24 cellular contexts compared by ENCODE assay signal in the genomic region with DNA sequence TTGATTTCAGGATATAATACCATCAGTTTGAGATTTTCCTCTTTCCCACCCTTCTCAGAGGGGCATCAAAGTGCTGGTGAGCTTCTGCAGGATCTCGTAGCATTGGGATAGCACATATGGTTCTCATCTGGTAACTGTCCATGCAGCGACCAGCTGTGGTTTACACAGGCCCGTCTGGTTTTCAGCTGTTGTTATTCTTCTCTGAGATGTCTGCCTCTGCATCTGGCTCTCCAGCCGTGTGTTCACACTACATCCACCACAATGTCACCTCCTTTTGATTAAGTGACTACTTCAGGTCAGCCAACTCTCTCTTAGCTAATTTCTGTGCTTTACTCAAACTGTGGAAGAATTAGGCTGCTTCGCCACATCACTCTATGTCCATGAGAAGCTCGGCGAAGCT.
DNase-seq lines count a peak whose midpoint lies in the region; ATAC-seq, FAIRE-seq and TF ChIP-seq lines count a peak whose summit lies in the region.
"Had no signal": no experiment of that assay in that cellular context is flagged by ENCODE, and none has a peak within 500 bp of the region (broad histone marks: within the 10 kb centered on the region; RNA-seq: fewer than 3 reads in every experiment).

No MANE protein-coding gene starts in this region.

- H3K9me3 ChIP-seq in heart left ventricle (no peaks in the 10 kb centered on the region), upper lobe of right lung (no peaks in the 10 kb centered on the region), small intestine (ENCODE audit: control insufficient read depth, low read depth) (no peaks in the 10 kb centered on the region)

- no peak for FAIRE-seq in small intestine (lab: Jason Lieb, UNC)

- H3K4me3 ChIP-seq in heart left ventricle (no peak overlapping the region), upper lobe of right lung (no peak overlapping the region), small intestine (ENCODE audit: low read depth in 1 of 2, low read length in 2 of 2) (no peak overlapping the region)

- no peaks in the 10 kb centered on the region for H3K4me1 ChIP-seq in heart left ventricle
- H3K4me1 ChIP-seq in upper lobe of right lung: no peaks in the 10 kb centered on the region
- no peaks in the 10 kb centered on the region for H3K4me1 ChIP-seq in small intestine (ENCODE audit: control insufficient read depth in 2 of 2, insufficient read depth in 1 of 2, low read depth in 1 of 2, low read length in 1 of 2)
- H3K4me1 ChIP-seq: parathyroid adenoma had no signal

- no peak for TF ChIP-seq CTCF in heart left ventricle (IDR thresholded peaks at IDR 0.05)
- no peak for TF ChIP-seq CTCF in upper lobe of right lung (IDR thresholded peaks at IDR 0.05)

- peak in 2 of 5 donors; percentile 12 to 35 for DNase-seq in heart left ventricle
- no peak for DNase-seq in Right ventricle myocardium superior
- DNase-seq in brain pericyte (ENCODE audit: low read depth, low spot score): peak; percentile 46
- peak; percentile 74 for DNase-seq in left kidney (ENCODE audit: low read depth, low spot score)
- no peak for DNase-seq in upper lobe of right lung
- DNase-seq in cerebellar nuclear complex (lab: John Stamatoyannopoulos, UW): no peak
- no peak for DNase-seq in small intestine
- DNase-seq in NCI-H526 treated with DMSO at 0.1 percent for 48 hours (lab: John Stamatoyannopoulos, UW): no peak
- DNase-seq: activated CD4-positive, alpha-beta T cell treated with anti-CD3 and anti-CD28 coated beads, Interleukin-2, amount 50 U/mL, for 4 hours; activated naive CD8-positive, alpha-beta T cell treated with anti-CD3 and anti-CD28 coated beads, Interleukin-2, amount 10 ng/mL, durations not matched to agents 7 days and 5 days; activated T-cell treated with anti-CD3 and anti-CD28 coated beads, Interleukin-2, amount 50 U/mL, for 24 hours; CD4-positive, alpha-beta T cell; DND-41; hypothalamus; KBM-7; NCI-H1092; NCI-H2171; NCI-H82; stimulated activated naive B cell treated with anti-CD40 and anti-IgM and Interleukin-4, amounts not matched to agents 10 μg/mL and 1 μg/mL and 100 μg/mL, for 72 hours; SW 1271; trophoblast cell had no signal

- H3K27ac ChIP-seq in heart left ventricle (no peak overlapping the region), upper lobe of right lung (no peak overlapping the region), small intestine (ENCODE audit: low read depth in 1 of 2, low read length in 1 of 2) (no peak overlapping the region)
- H3K27ac ChIP-seq: epithelial cell of prostate, parathyroid adenoma had no signal

- WGBS in heart left ventricle, 4 donors: 52 to 61% (median 59%) methylated on average over 7 of the region's 7 CpGs
- 61 to 82% (median 79%) methylated on average over 7 of the region's 7 CpGs for WGBS in small intestine, 3 donors

- intact Hi-C loops in heart left ventricle (cut with DNase I): loop anchor here in 3 of 10 donors (5.0 to 10.0 kb wide), 3 partner anchors 1238 to 1358 kb away; no protein-coding TSS in a partner anchor
- intact Hi-C loops in Right ventricle myocardium superior (cut with DNase I): no loop called here
- intact Hi-C loops in upper lobe of right lung (cut with DNase I): no loop called here

- ATAC-seq in heart left ventricle: peak; percentile 33 to 95 (median 72)
- no peak for ATAC-seq in Right ventricle myocardium superior (ENCODE audit: poor library complexity)
- peak; percentile 45 for ATAC-seq in upper lobe of right lung
- ATAC-seq: Panc1; stimulated activated naive B cell treated with anti-CD40 and anti-IgM and Interleukin-4, amounts not matched to agents 10 μg/mL and 1 μg/mL and 100 μg/mL, for 72 hours had no signal

- H3K36me3 ChIP-seq in heart left ventricle (no peaks in the 10 kb centered on the region), upper lobe of right lung (no peaks in the 10 kb centered on the region), small intestine (ENCODE audit: control insufficient read depth in 2 of 2, insufficient read depth in 2 of 2, low read length in 2 of 2) (no peaks in the 10 kb centered on the region)

- no peaks in the 10 kb centered on the region for H3K27me3 ChIP-seq in heart left ventricle
- H3K27me3 ChIP-seq in upper lobe of right lung: no peaks in the 10 kb centered on the region
- no peaks in the 10 kb centered on the region for H3K27me3 ChIP-seq in small intestine (ENCODE audit: control insufficient read depth in 2 of 2, insufficient read depth in 2 of 2, low read length in 2 of 2)

- no peak for TF ChIP-seq POLR2A in heart left ventricle (IDR thresholded peaks at IDR 0.05)

Comparison
In these comparisons a context has a peak if more than half of its experiments do, and no peak if none do; other contexts are left out.
1. DNase-seq: peak in brain pericyte (single experiment) and left kidney (single experiment); none in Right ventricle myocardium superior (single experiment), upper lobe of right lung (single experiment), cerebellar nuclear complex (0 of 2), small intestine (single experiment) and NCI-H526 treated with DMSO at 0.1 percent for 48 hours (single experiment).